ENCODE assay signal across 4 cellular contexts in genomic region chr6:80832337-80832736, GRCh38.
TF ChIP-seq lines count a peak whose summit lies in the region.

No MANE protein-coding gene starts in this region.

TF ChIP-seq in HepG2, 621 proteins besides CTCF, POLR2A, EP300 and RAD21:
- TF ChIP-seq MAFF (IDR thresholded peaks at IDR 0.05; ENCODE audit: low read depth, low read length) (peak; percentile 87), ADNP (CRISPR knock-in tag; IDR thresholded peaks at IDR 0.05) (no peak), ZKSCAN5 (CRISPR knock-in tag; IDR thresholded peaks at IDR 0.05) (no peak), MAFK (conservative IDR thresholded peaks at IDR 0.05 in 1 of 2, IDR thresholded peaks at IDR 0.05 in 1 of 2; ENCODE audit: low read length in 2 of 2) (peak; percentile 88 to 90), ARNT (IDR thresholded peaks at IDR 0.05) (no peak), ZNF672 (CRISPR knock-in tag; IDR thresholded peaks at IDR 0.05) (no peak)

TF ChIP-seq in A549, 52 proteins besides CTCF, POLR2A, EP300 and RAD21:
- TF ChIP-seq MAFK (IDR thresholded peaks at IDR 0.05; ENCODE audit: partially characterized antibody): peak; percentile 67
- TF ChIP-seq RARB (CRISPR knock-in tag; IDR thresholded peaks at IDR 0.05): no peak

TF ChIP-seq in IMR-90, 13 proteins besides CTCF, POLR2A, EP300 and RAD21:
- TF ChIP-seq MAFK (IDR thresholded peaks at IDR 0.05; ENCODE audit: low read depth, low read length): peak; percentile 84
- TF ChIP-seq ELK1 (IDR thresholded peaks at IDR 0.05; ENCODE audit: borderline replicate concordance, low read depth, low read length): no peak

TF ChIP-seq in K562, 482 proteins besides CTCF, POLR2A, EP300 and RAD21:
- TF ChIP-seq ZNF507 (tag; conservative IDR thresholded peaks at IDR 0.05): no peak
- no peak for TF ChIP-seq SMARCB1 (IDR thresholded peaks at IDR 0.05; ENCODE audit: insufficient read length, low read depth)
- no peak for TF ChIP-seq ZFX (CRISPR knock-in tag; IDR thresholded peaks at IDR 0.05)
- TF ChIP-seq TCF7 (IDR thresholded peaks at IDR 0.05; ENCODE audit: borderline replicate concordance): no peak
- no peak for TF ChIP-seq ZNF655 (CRISPR knock-in tag; IDR thresholded peaks at IDR 0.05)
- no peak for TF ChIP-seq U2AF2 (optimal IDR thresholded peaks at IDR 0.05; ENCODE audit: low read depth, low read length)
- TF ChIP-seq MTF1 (CRISPR knock-in tag; IDR thresholded peaks at IDR 0.05; ENCODE audit: borderline replicate concordance): no peak
- TF ChIP-seq POLR3A (IDR thresholded peaks at IDR 0.05; ENCODE audit: borderline replicate concordance, extremely low read depth, insufficient read depth, insufficient read length): no peak
- no peak for TF ChIP-seq HBP1 (CRISPR knock-in tag; IDR thresholded peaks at IDR 0.05)
- TF ChIP-seq E2F3 (CRISPR knock-in tag; IDR thresholded peaks at IDR 0.05): no peak
- TF ChIP-seq ZC3H8 (IDR thresholded peaks at IDR 0.05): no peak
- no peak for TF ChIP-seq COPS2 (conservative IDR thresholded peaks at IDR 0.05)
- TF ChIP-seq NBN (IDR thresholded peaks at IDR 0.05; ENCODE audit: low read depth): no peak
- no peak for TF ChIP-seq ZNF644 (tag; IDR thresholded peaks at IDR 0.05; ENCODE audit: low read depth)
- no peak for TF ChIP-seq BRF2 (IDR thresholded peaks at IDR 0.05; ENCODE audit: borderline replicate concordance, insufficient read depth, insufficient read length)
- TF ChIP-seq SIRT6 (IDR thresholded peaks at IDR 0.05; ENCODE audit: low read depth, low read length): no peak
- TF ChIP-seq THAP12 (CRISPR knock-in tag; IDR thresholded peaks at IDR 0.05): no peak
- no peak for TF ChIP-seq CREB1 (IDR thresholded peaks at IDR 0.05)
- no peak for TF ChIP-seq CREB1 (CRISPR knock-in tag; IDR thresholded peaks at IDR 0.05)
- TF ChIP-seq HEY1 (CRISPR knock-in tag; IDR thresholded peaks at IDR 0.05; ENCODE audit: borderline replicate concordance): no peak
- no peak for TF ChIP-seq SLC30A9 (CRISPR knock-in tag; IDR thresholded peaks at IDR 0.05)
- peak; percentile 51 for TF ChIP-seq MAFF (IDR thresholded peaks at IDR 0.05; ENCODE audit: low read length)
- no peak for TF ChIP-seq PHB2 (IDR thresholded peaks at IDR 0.05; ENCODE audit: low read depth)
- no peak for TF ChIP-seq USF2 (CRISPR knock-in tag; IDR thresholded peaks at IDR 0.05)
- TF ChIP-seq STAT6 (CRISPR knock-in tag; IDR thresholded peaks at IDR 0.05): no peak
- no peak for TF ChIP-seq ZNF232 (CRISPR knock-in tag; IDR thresholded peaks at IDR 0.05)
- TF ChIP-seq NFIX (CRISPR knock-in tag; IDR thresholded peaks at IDR 0.05; ENCODE audit: low read depth): no peak
- TF ChIP-seq RNF2 (IDR thresholded peaks at IDR 0.05): no peak
- no peak for TF ChIP-seq CBFB (CRISPR knock-in tag; IDR thresholded peaks at IDR 0.05)
- no peak for TF ChIP-seq TRIM25 (IDR thresholded peaks at IDR 0.05; ENCODE audit: borderline replicate concordance)
- 0 out of 2 replicates have a peak, but pooled peaks have one; percentile 42 for TF ChIP-seq MAFG (tag; conservative IDR thresholded peaks at IDR 0.05)
- no peak for TF ChIP-seq TFAM (CRISPR knock-in tag; conservative IDR thresholded peaks at IDR 0.05)
- peak; percentile 35; the same call in 1 of the 2 replicates for TF ChIP-seq C11orf30 (IDR thresholded peaks at IDR 0.05; ENCODE audit: low read depth)
- TF ChIP-seq MCM5 (IDR thresholded peaks at IDR 0.05; ENCODE audit: low read depth): no peak
- TF ChIP-seq ZNF830 (CRISPR knock-in tag; IDR thresholded peaks at IDR 0.05): no peak
- no peak for TF ChIP-seq CCAR2 (IDR thresholded peaks at IDR 0.05; ENCODE audit: low read depth, low read length)
- TF ChIP-seq ZNF583 (CRISPR knock-in tag; IDR thresholded peaks at IDR 0.05): no peak
- peak; percentile 83 for TF ChIP-seq ZNF316 (IDR thresholded peaks at IDR 0.05)
- peak; percentile 55; the same call in 1 of the 2 replicates for TF ChIP-seq MAFK (IDR thresholded peaks at IDR 0.05; ENCODE audit: low read length)
